ENCODE assay signal across 18 cellular contexts in the genomic region with DNA sequence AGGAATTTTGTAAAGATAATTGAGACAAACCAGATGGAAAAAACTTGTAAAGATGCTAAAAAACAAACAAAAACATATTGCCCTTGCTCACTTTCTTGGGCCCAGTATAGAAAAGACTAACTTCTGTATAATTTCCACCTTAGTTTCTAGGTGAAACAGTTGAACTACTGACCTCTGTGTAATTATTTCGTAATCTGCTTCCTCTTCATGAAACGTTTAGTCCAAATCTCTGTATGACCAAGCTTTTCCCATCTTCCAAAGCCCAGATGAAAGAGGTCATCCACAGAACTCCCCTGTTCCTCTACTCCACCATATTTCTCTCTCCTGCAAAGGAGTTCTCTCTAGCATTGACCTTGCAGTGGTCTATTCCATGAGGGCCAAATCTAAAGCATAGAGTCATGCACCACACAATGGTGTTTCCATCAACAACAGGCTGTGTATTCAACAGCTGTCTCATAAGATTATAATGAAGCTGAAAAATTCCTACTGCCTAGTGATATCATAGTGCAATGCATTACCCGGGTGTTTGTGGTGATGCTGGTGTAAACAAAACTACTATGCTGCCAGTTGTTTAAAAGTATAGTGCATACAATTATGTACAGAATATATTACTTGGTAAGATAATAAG.
DNase-seq lines count a peak whose midpoint lies in the region; ATAC-seq and TF ChIP-seq lines count a peak whose summit lies in the region.
"Had no signal": no experiment of that assay in that cellular context is flagged by ENCODE, and none has a peak within 500 bp of the region (broad histone marks: within the 10 kb centered on the region; RNA-seq: fewer than 3 reads in every experiment).

No MANE protein-coding gene starts in this region.

- DNase-seq in MCF 10A (ENCODE audit: unreplicated experiment), result peak; percentile 33
- no peak for DNase-seq in breast epithelium (ENCODE audit: low spot score in 2 of 2)
- peak; percentile 15 for DNase-seq in SKM-1 (lab: John Stamatoyannopoulos, UW; ENCODE audit: unreplicated experiment)
- DNase-seq in fibroblast of mammary gland (ENCODE audit: low read depth), result peak; percentile 27
- no peak for DNase-seq in upper lobe of right lung
- no peak for DNase-seq in NCI-H146 (lab: John Stamatoyannopoulos, UW)
- no peak for DNase-seq in activated T-helper 1 cell treated with anti-CD3 and anti-CD28 coated beads, Interleukin-12 subunit alpha, Interleukin-12 subunit beta, Interleukin-2, Interleukin-4 antibody, amounts not matched to agents 30 ng/mL and 10 ng/mL and 1 ng/mL, durations not matched to agents 14 hours and 24 hours and 36 hours (ENCODE audit: low spot score)
- DNase-seq: activated CD4-positive, alpha-beta T cell treated with anti-CD3 and anti-CD28 coated beads, Interleukin-2, amount 50 U/mL, for 4 hours; anterior cingulate cortex; foreskin keratinocyte; NCI-H1436 treated with DMSO at 0.1 percent for 48 hours; NCI-H510A treated with DMSO at 0.1 percent for 48 hours; Right ventricle myocardium superior; stimulated activated naive CD4-positive, alpha-beta T cell; T1000 had no signal

- ATAC-seq in upper lobe of right lung (no peak), HG02852 (IDR thresholded peaks at IDR 0.05; ENCODE audit: unreplicated experiment) (no peak)
- ATAC-seq: A549, foreskin keratinocyte had no signal

- H3K36me3 Mint-ChIP-seq in MCF 10A (ENCODE audit: insufficient read depth, unreplicated experiment), result peaks cover 5% of the 10 kb centered on the region
- no peaks in the 10 kb centered on the region for H3K36me3 Mint-ChIP-seq in activated T-helper 1 cell treated with anti-CD3 and anti-CD28 coated beads, Interleukin-12 subunit alpha, Interleukin-12 subunit beta, Interleukin-2, Interleukin-4 antibody, amounts not matched to agents 30 ng/mL and 10 ng/mL and 1 ng/mL, durations not matched to agents 14 hours and 24 hours and 36 hours (ENCODE audit: low read depth)

- BruUV-seq in MCF 10A (replicated peaks; lab: Mats Ljungman, UMichigan), result no TSS peak

- no peak for TF ChIP-seq CTCF in MCF 10A (IDR thresholded peaks at IDR 0.05; ENCODE audit: unreplicated experiment)
- no peak for TF ChIP-seq CTCF in breast epithelium (IDR thresholded peaks at IDR 0.05)
- TF ChIP-seq CTCF in fibroblast of mammary gland (conservative IDR thresholded peaks at IDR 0.05; ENCODE audit: control insufficient read depth, insufficient read depth, low read depth, low read length), result no peak
- TF ChIP-seq CTCF in upper lobe of right lung (IDR thresholded peaks at IDR 0.05), result no peak

- H3K27me3 Mint-ChIP-seq in MCF 10A (ENCODE audit: insufficient read depth, unreplicated experiment), result no peaks in the 10 kb centered on the region
- H3K27me3 Mint-ChIP-seq in activated T-helper 1 cell treated with anti-CD3 and anti-CD28 coated beads, Interleukin-12 subunit alpha, Interleukin-12 subunit beta, Interleukin-2, Interleukin-4 antibody, amounts not matched to agents 30 ng/mL and 10 ng/mL and 1 ng/mL, durations not matched to agents 14 hours and 24 hours and 36 hours (ENCODE audit: insufficient read depth), result no peaks in the 10 kb centered on the region

- CTCF ChIA-PET in MCF 10A (lab: Yijun Ruan, JAX), result interaction anchor here (0.6 to 1.4 kb wide), 6 partner anchors 10 to 1012 kb away, joined by 3 to 4 read pairs (median 3); no protein-coding TSS in a partner anchor

- intact Hi-C loops in MCF 10A (cut with micrococcal nuclease) (loop anchor here (5.0 to 10.0 kb wide), 2 partner anchors 237 to 770 kb away; no protein-coding TSS in a partner anchor), breast epithelium (cut with DNase I; ENCODE audit: low total_unique reads) (no loop called here), upper lobe of right lung (cut with DNase I) (no loop called here)
- intact Hi-C loops in activated T-helper 1 cell treated with anti-CD3 and anti-CD28 coated beads, Interleukin-12 subunit alpha, Interleukin-12 subunit beta, Interleukin-2, Interleukin-4 antibody, amounts not matched to agents 30 ng/mL and 10 ng/mL and 1 ng/mL, durations not matched to agents 14 hours and 24 hours and 36 hours (cut with micrococcal nuclease), result no loop called here

- no peaks in the 10 kb centered on the region for H3K27me3 ChIP-seq in breast epithelium
- H3K27me3 ChIP-seq in upper lobe of right lung, result no peaks in the 10 kb centered on the region
- H3K27me3 ChIP-seq: foreskin keratinocyte, neutrophil had no signal

- H3K27ac ChIP-seq in breast epithelium (peak overlapping the region in 1 of 2 donors; percentile 11), upper lobe of right lung (peak overlapping the region; percentile 32)
- H3K27ac ChIP-seq: foreskin keratinocyte, neutrophil had no signal

- H3K4me1 ChIP-seq in breast epithelium (no peaks in the 10 kb centered on the region), upper lobe of right lung (peaks cover 20% of the 10 kb centered on the region)

- H3K9me3 ChIP-seq in breast epithelium, result no peaks in the 10 kb centered on the region
- H3K9me3 ChIP-seq in upper lobe of right lung, result no peaks in the 10 kb centered on the region
- H3K9me3 ChIP-seq: A549, neutrophil had no signal

- H3K4me3 ChIP-seq in breast epithelium (no peak overlapping the region), fibroblast of mammary gland (ENCODE audit: control insufficient read depth, low read depth, low read length) (no peak overlapping the region), upper lobe of right lung (no peak overlapping the region)
- H3K4me3 ChIP-seq: A549 had no signal

- POLR2A ChIA-PET in MCF 10A (lab: Yijun Ruan, JAX), result interaction anchor here (0.6 to 3.2 kb wide), 10 partner anchors 10 to 1012 kb away, joined by 3 to 14 read pairs (median 4); no protein-coding TSS in a partner anchor

- peak overlapping the region; percentile 8 for H3K27ac Mint-ChIP-seq in MCF 10A (ENCODE audit: low read depth, unreplicated experiment)
- H3K27ac Mint-ChIP-seq in activated T-helper 1 cell treated with anti-CD3 and anti-CD28 coated beads, Interleukin-12 subunit alpha, Interleukin-12 subunit beta, Interleukin-2, Interleukin-4 antibody, amounts not matched to agents 30 ng/mL and 10 ng/mL and 1 ng/mL, durations not matched to agents 14 hours and 24 hours and 36 hours, result no peak overlapping the region

- no peaks in the 10 kb centered on the region for H3K36me3 ChIP-seq in breast epithelium
- H3K36me3 ChIP-seq in upper lobe of right lung, result no peaks in the 10 kb centered on the region
- H3K36me3 ChIP-seq: neutrophil had no signal

- TF ChIP-seq POLR2A in breast epithelium (IDR thresholded peaks at IDR 0.05), result no peak

- H3K9me3 Mint-ChIP-seq in MCF 10A (ENCODE audit: unreplicated experiment), result no peaks in the 10 kb centered on the region
- no peaks in the 10 kb centered on the region for H3K9me3 Mint-ChIP-seq in activated T-helper 1 cell treated with anti-CD3 and anti-CD28 coated beads, Interleukin-12 subunit alpha, Interleukin-12 subunit beta, Interleukin-2, Interleukin-4 antibody, amounts not matched to agents 30 ng/mL and 10 ng/mL and 1 ng/mL, durations not matched to agents 14 hours and 24 hours and 36 hours

- peaks cover 46% of the 10 kb centered on the region for H3K4me1 Mint-ChIP-seq in MCF 10A (ENCODE audit: insufficient read depth, unreplicated experiment)
- H3K4me1 Mint-ChIP-seq in activated T-helper 1 cell treated with anti-CD3 and anti-CD28 coated beads, Interleukin-12 subunit alpha, Interleukin-12 subunit beta, Interleukin-2, Interleukin-4 antibody, amounts not matched to agents 30 ng/mL and 10 ng/mL and 1 ng/mL, durations not matched to agents 14 hours and 24 hours and 36 hours (ENCODE audit: low read depth), result no peaks in the 10 kb centered on the region

- no peak overlapping the region for H3K4me3 Mint-ChIP-seq in MCF 10A (ENCODE audit: unreplicated experiment)
- no peak overlapping the region for H3K4me3 Mint-ChIP-seq in activated T-helper 1 cell treated with anti-CD3 and anti-CD28 coated beads, Interleukin-12 subunit alpha, Interleukin-12 subunit beta, Interleukin-2, Interleukin-4 antibody, amounts not matched to agents 30 ng/mL and 10 ng/mL and 1 ng/mL, durations not matched to agents 14 hours and 24 hours and 36 hours

Comparison
In these comparisons a context has a peak if more than half of its experiments do, and no peak if none do; other contexts are left out.
1. DNase-seq: peak in MCF 10A (single experiment), SKM-1 (single experiment) and fibroblast of mammary gland (single experiment); none in breast epithelium (0 of 2), upper lobe of right lung (single experiment), NCI-H146 (single experiment) and activated T-helper 1 cell treated with anti-CD3 and anti-CD28 coated beads, Interleukin-12 subunit alpha, Interleukin-12 subunit beta, Interleukin-2, Interleukin-4 antibody, amounts not matched to agents 30 ng/mL and 10 ng/mL and 1 ng/mL, durations not matched to agents 14 hours and 24 hours and 36 hours (single experiment).